16 cellular contexts compared by ENCODE assay signal in genomic region chr4:58209576-58209975, GRCh38.
DNase-seq lines count a peak whose midpoint lies in the region; TF ChIP-seq lines count a peak whose summit lies in the region.
"Had no signal": no experiment of that assay in that cellular context is flagged by ENCODE, and none has a peak within 500 bp of the region (broad histone marks: within the 10 kb centered on the region; RNA-seq: fewer than 3 reads in every experiment).

No MANE protein-coding gene starts in this region.

- peaks cover 4% of the 10 kb centered on the region for H3K9me3 Mint-ChIP-seq in mesothelial cell of epicardium

- peak; percentile 21 for DNase-seq in D341Med (ENCODE audit: low spot score)
- DNase-seq in NCI-H82 treated with DMSO at 0.1 percent for 48 hours (lab: John Stamatoyannopoulos, UW; ENCODE audit: unreplicated experiment): peak; percentile 29
- no peak for DNase-seq in mesothelial cell of epicardium (ENCODE audit: low spot score in 2 of 2, unreplicated experiment in 2 of 2)
- peak; percentile 5 for DNase-seq in retinal pigment epithelial cell (ENCODE audit: low read depth)
- no peak for DNase-seq in dorsolateral prefrontal cortex
- DNase-seq in NCI-H187 treated with DMSO at 0.1 percent for 48 hours (lab: John Stamatoyannopoulos, UW): no peak
- no peak for DNase-seq in SIG-M5 treated with dmso at 0.1 percent for 504 hours (lab: John Stamatoyannopoulos, UW; ENCODE audit: unreplicated experiment)
- DNase-seq: AML-193; Caco-2; CD4-positive, alpha-beta T cell; DMS153; DND-41 had no signal

- peaks cover 12% of the 10 kb centered on the region for H3K4me1 Mint-ChIP-seq in mesothelial cell of epicardium

- H3K4me3 ChIP-seq in retinal pigment epithelial cell (ENCODE audit: low read length): no peak overlapping the region
- no peak overlapping the region for H3K4me3 ChIP-seq in dorsolateral prefrontal cortex
- H3K4me3 ChIP-seq: A549, HAP-1 had no signal

- H3K36me3 Mint-ChIP-seq in mesothelial cell of epicardium: no peaks in the 10 kb centered on the region

- intact Hi-C loops in dorsolateral prefrontal cortex (cut with DNase I): no loop called here

- no peak for TF ChIP-seq CTCF in mesothelial cell of epicardium (IDR thresholded peaks at IDR 0.05; ENCODE audit: unreplicated experiment)
- no peak for TF ChIP-seq CTCF in retinal pigment epithelial cell (conservative IDR thresholded peaks at IDR 0.05; ENCODE audit: low read depth, low read length)
- no peak for TF ChIP-seq CTCF in dorsolateral prefrontal cortex (IDR thresholded peaks at IDR 0.05 in 54 of 56, conservative IDR thresholded peaks at IDR 0.05 in 2 of 56; ENCODE audit: low read depth in 1 of 56, partially characterized antibody in 56 of 56)

- H3K27me3 ChIP-seq in dorsolateral prefrontal cortex: no peaks in the 10 kb centered on the region

- no peak overlapping the region for H3K4me3 Mint-ChIP-seq in mesothelial cell of epicardium
- H3K4me3 Mint-ChIP-seq: CD4-positive, alpha-beta T cell had no signal

- H3K27ac ChIP-seq in dorsolateral prefrontal cortex: no peak overlapping the region
- H3K27ac ChIP-seq: 22Rv1, A549, C4-2B had no signal

- H3K27ac Mint-ChIP-seq in mesothelial cell of epicardium: peak overlapping the region; percentile 44
- H3K27ac Mint-ChIP-seq: CD4-positive, alpha-beta T cell had no signal

- no peaks in the 10 kb centered on the region for H3K27me3 Mint-ChIP-seq in mesothelial cell of epicardium (ENCODE audit: low read depth)
- H3K27me3 Mint-ChIP-seq: CD4-positive, alpha-beta T cell had no signal

Comparison
In these comparisons a context has a peak if more than half of its experiments do, and no peak if none do; other contexts are left out.
1. DNase-seq: peak in D341Med (single experiment), NCI-H82 treated with DMSO at 0.1 percent for 48 hours (single experiment) and retinal pigment epithelial cell (single experiment); none in mesothelial cell of epicardium (0 of 2), dorsolateral prefrontal cortex (0 of 10), NCI-H187 treated with DMSO at 0.1 percent for 48 hours (single experiment) and SIG-M5 treated with dmso at 0.1 percent for 504 hours (single experiment).